20 cellular contexts compared by ENCODE assay signal in the genomic region with DNA sequence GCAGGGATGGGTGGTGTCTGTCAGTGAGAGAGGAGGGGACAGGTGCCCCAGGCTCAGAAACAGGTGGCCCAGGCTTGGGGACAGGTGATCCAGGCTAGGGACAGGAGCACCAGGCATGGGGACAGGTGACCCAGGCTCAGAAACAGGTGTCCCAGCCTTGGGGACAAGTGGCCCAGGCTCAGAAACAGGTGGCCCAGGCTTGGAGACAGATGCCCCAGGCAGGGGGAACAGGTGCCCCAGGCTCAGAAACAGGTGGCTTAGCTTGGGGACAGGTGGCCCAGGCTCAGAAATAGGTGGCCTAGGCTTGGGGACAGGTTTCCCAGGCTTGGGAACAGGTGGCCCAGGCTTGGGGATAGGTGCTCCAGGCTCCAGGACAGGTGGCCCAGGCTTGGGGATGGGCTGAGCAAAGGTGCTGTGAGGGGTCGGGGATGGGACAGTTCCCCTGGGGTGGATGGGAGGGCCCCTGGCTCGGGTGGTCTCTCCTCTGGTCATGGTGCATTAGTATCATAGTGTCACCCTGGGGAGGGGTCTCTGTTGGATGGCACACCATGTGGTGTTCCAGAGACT.
DNase-seq lines count a peak whose midpoint lies in the region; ATAC-seq and TF ChIP-seq lines count a peak whose summit lies in the region.
"Had no signal": no experiment of that assay in that cellular context is flagged by ENCODE, and none has a peak within 500 bp of the region (broad histone marks: within the 10 kb centered on the region; RNA-seq: fewer than 3 reads in every experiment).

No MANE protein-coding gene starts in this region.

- no peak overlapping the region for H2AFZ ChIP-seq in neuronal stem cell (ENCODE audit: low read length)
- H2AFZ ChIP-seq in mammary epithelial cell (ENCODE audit: low read depth, low read length) = no peak overlapping the region

- H2BK120ac ChIP-seq in neuronal stem cell (ENCODE audit: low read depth, low read length) = no peak overlapping the region

- H3K4me1 ChIP-seq in left ventricle myocardium inferior (no peaks in the 10 kb centered on the region), neuronal stem cell (ENCODE audit: control insufficient read depth in 2 of 2, insufficient read depth in 1 of 2, low read depth in 1 of 2, low read length in 2 of 2) (peaks cover 3 to 6% of the 10 kb centered on the region in 2 donors), mammary epithelial cell (ENCODE audit: insufficient read depth, low read length) (no peaks in the 10 kb centered on the region)

- no peak overlapping the region for H2AK5ac ChIP-seq in neuronal stem cell (ENCODE audit: low read depth, low read length)

- H3K27ac ChIP-seq in left ventricle myocardium inferior (replicated peaks) (no peak overlapping the region), neuronal stem cell (replicated peaks; ENCODE audit: low read length) (no peak overlapping the region), mammary epithelial cell (ENCODE audit: insufficient read depth, low read depth, low read length) (no peak overlapping the region)
- H3K27ac ChIP-seq: C4-2B, KMS-11 had no signal

- no peak overlapping the region for H2BK15ac ChIP-seq in neuronal stem cell (ENCODE audit: low read length)

- CTCF ChIA-PET in mammary epithelial cell (lab: Charles Lee; ENCODE audit: low non-redundant PET) = no interaction called here

- no peaks in the 10 kb centered on the region for H3K36me3 ChIP-seq in left ventricle myocardium inferior
- no peaks in the 10 kb centered on the region for H3K36me3 ChIP-seq in neuronal stem cell (replicated peaks in 1 of 2; ENCODE audit: control insufficient read depth in 2 of 2, insufficient read depth in 2 of 2, low read length in 2 of 2)
- H3K36me3 ChIP-seq in mammary epithelial cell (ENCODE audit: insufficient read depth, low read length) = no peaks in the 10 kb centered on the region

- TF ChIP-seq CTCF in left ventricle myocardium inferior (IDR thresholded peaks at IDR 0.05; ENCODE audit: borderline replicate concordance) (no peak), mammary epithelial cell (conservative IDR thresholded peaks at IDR 0.05 in 1 of 2, IDR thresholded peaks at IDR 0.05 in 1 of 2; ENCODE audit: extremely low read depth in 1 of 2, insufficient read depth in 1 of 2, low read depth in 1 of 2, low read length in 2 of 2) (no peak)

- H4K20me1 ChIP-seq in mammary epithelial cell (ENCODE audit: insufficient read depth, low read length) = no peaks in the 10 kb centered on the region

- DNase-seq in left ventricle myocardium superior = peak; percentile 10
- no peak for DNase-seq in left ventricle myocardium inferior
- peak; percentile 84 for DNase-seq in NCI-H2171 treated with DMSO at 0.1 percent for 48 hours (lab: John Stamatoyannopoulos, UW)
- no peak for DNase-seq in neuronal stem cell (ENCODE audit: low spot score)
- no peak for DNase-seq in mammary epithelial cell
- no peak for DNase-seq in NCI-H1092 (lab: John Stamatoyannopoulos, UW)
- no peak for DNase-seq in activated CD8-positive, alpha-beta memory T cell treated with anti-CD3 and anti-CD28 coated beads for 24 hours
- DNase-seq: AML-193; CD8-positive, alpha-beta memory T cell; EL; GF-D8; IMR-90; NCI-H1694; NCI-H2081 treated with DMSO at 0.1 percent for 48 hours; NCI-H69; SIG-M5; SK-N-SH had no signal

- no TSS peak for BruUV-seq in mammary epithelial cell (replicated peaks; lab: Mats Ljungman, UMichigan)

- H3K14ac ChIP-seq in neuronal stem cell (ENCODE audit: low read length) = no peak overlapping the region

- dilution Hi-C loops in mammary epithelial cell (cut with HindIII; ENCODE audit: low sequenced_read_pairs) = no loop called here

- intact Hi-C loops in left ventricle myocardium superior (cut with micrococcal nuclease) (no loop called here), left ventricle myocardium inferior (cut with micrococcal nuclease) (no loop called here), mammary epithelial cell (cut with micrococcal nuclease) (no loop called here)

- no peak overlapping the region for H3K18ac ChIP-seq in neuronal stem cell (ENCODE audit: low read length)

- in situ Hi-C loops in mammary epithelial cell (cut with MboI; ENCODE audit: low sequenced_read_pairs in 2 of 2) = no loop called here

- H3K79me2 ChIP-seq in mammary epithelial cell (ENCODE audit: insufficient read depth, low read length) = no peaks in the 10 kb centered on the region

- peak overlapping the region; percentile 34 for H4K91ac ChIP-seq in neuronal stem cell (ENCODE audit: low read depth, low read length, poor library complexity)

- H3K9ac ChIP-seq in neuronal stem cell (ENCODE audit: low read depth, low read length, poor library complexity) (no peak overlapping the region), mammary epithelial cell (ENCODE audit: insufficient read depth, low read length) (no peak overlapping the region)
- H3K9ac ChIP-seq: KMS-11, SK-N-SH had no signal

- H3K9me3 ChIP-seq in left ventricle myocardium inferior (replicated peaks) (peaks cover 11% of the 10 kb centered on the region), neuronal stem cell (replicated peaks in 1 of 2; ENCODE audit: control insufficient read depth in 2 of 2, insufficient read depth in 1 of 2, low read depth in 1 of 2, low read length in 2 of 2) (no peaks in the 10 kb centered on the region), mammary epithelial cell (replicated peaks; ENCODE audit: insufficient read depth, low read length) (peaks cover 10% of the 10 kb centered on the region)
- H3K9me3 ChIP-seq: SK-N-SH had no signal

- H3K4me2 ChIP-seq in neuronal stem cell (ENCODE audit: insufficient read depth, low read length, poor library complexity, severe bottlenecking) (no peak overlapping the region), mammary epithelial cell (ENCODE audit: insufficient read depth, low read depth, low read length) (no peak overlapping the region)
- H3K4me2 ChIP-seq: KMS-11, SK-N-SH had no signal

- no peak for ATAC-seq in left ventricle myocardium superior
- ATAC-seq: Panc1 had no signal

- WGBS in neuronal stem cell (ENCODE audit: extremely low coverage in 2 of 2, insufficient read length in 2 of 2, insufficient replicate concordance in 1 of 2), 2 donors = no CpG with 5 or more reads among the region's 2 CpGs
- whole genome bisulfite sequencing in mammary epithelial cell (ENCODE audit: low coverage, missing lambda C conversion rate) = 60% methylated on average over 1 of the region's 2 CpGs

- H2BK5ac ChIP-seq in neuronal stem cell (ENCODE audit: low read length) = no peak overlapping the region

- H4K8ac ChIP-seq in neuronal stem cell (ENCODE audit: low read depth, low read length) = no peak overlapping the region

- no peaks in the 10 kb centered on the region for H3K79me1 ChIP-seq in neuronal stem cell (ENCODE audit: low read depth, low read length)

- peak overlapping the region; percentile 35 for H2BK12ac ChIP-seq in neuronal stem cell (ENCODE audit: low read length)

- peaks cover 71% of the 10 kb centered on the region for H3K27me3 ChIP-seq in left ventricle myocardium inferior (ENCODE audit: low read depth)
- H3K27me3 ChIP-seq in neuronal stem cell (ENCODE audit: control insufficient read depth in 3 of 3, insufficient read depth in 3 of 3, low read depth in 1 of 3, low read length in 3 of 3) = peaks cover 0 to 4% (median 0%) of the 10 kb centered on the region in 3 experiments
- H3K27me3 ChIP-seq in mammary epithelial cell (ENCODE audit: insufficient read depth, low read length) = no peaks in the 10 kb centered on the region

- no peak overlapping the region for H3K23ac ChIP-seq in neuronal stem cell (ENCODE audit: low read depth, low read length, poor library complexity)

- no peak overlapping the region for H3K4ac ChIP-seq in neuronal stem cell (ENCODE audit: low read length)

- H3K4me3 ChIP-seq in left ventricle myocardium inferior = no peak overlapping the region
- no peak overlapping the region for H3K4me3 ChIP-seq in neuronal stem cell (ENCODE audit: low read length in 2 of 2)
- no peak overlapping the region for H3K4me3 ChIP-seq in mammary epithelial cell (replicated peaks in 1 of 3; ENCODE audit: insufficient read depth in 1 of 3, low read depth in 2 of 3, low read length in 3 of 3)

Comparison
In these comparisons a context has a peak if more than half of its experiments do, and no peak if none do; other contexts are left out.
1. DNase-seq: peak in left ventricle myocardium superior (single experiment) and NCI-H2171 treated with DMSO at 0.1 percent for 48 hours (single experiment); none in left ventricle myocardium inferior (single experiment), neuronal stem cell (single experiment), mammary epithelial cell (single experiment), NCI-H1092 (single experiment) and activated CD8-positive, alpha-beta memory T cell treated with anti-CD3 and anti-CD28 coated beads for 24 hours (single experiment).